8 cellular contexts compared by ENCODE assay signal in genomic region chr18:48934708-48935432, GRCh38. TPM values are rescaled to one million over a fixed set of nuclear protein-coding genes. Genes with fewer than 3 reads are reported as not detected.
A peak's percentile ranks its signal among the peaks of the same experiment; 100 is the strongest.
DNase-seq lines count a peak whose midpoint lies in the region; ATAC-seq and TF ChIP-seq lines count a peak whose summit lies in the region.

No MANE protein-coding gene starts in this region.

- H3K36me3 Mint-ChIP-seq in activated T-helper 1 cell treated with anti-CD3 and anti-CD28 coated beads, Interleukin-12 subunit alpha, Interleukin-12 subunit beta, Interleukin-2, Interleukin-4 antibody, amounts not matched to agents 30 ng/mL and 10 ng/mL and 1 ng/mL, durations not matched to agents 14 hours and 24 hours and 36 hours (ENCODE audit: low read depth) = peaks cover 19% of the 10 kb centered on the region

- H3K9me3 ChIP-seq in tibial nerve = no peaks in the 10 kb centered on the region

- peak overlapping the region; percentile 75 for H3K27ac Mint-ChIP-seq in activated T-helper 1 cell treated with anti-CD3 and anti-CD28 coated beads, Interleukin-12 subunit alpha, Interleukin-12 subunit beta, Interleukin-2, Interleukin-4 antibody, amounts not matched to agents 30 ng/mL and 10 ng/mL and 1 ng/mL, durations not matched to agents 14 hours and 24 hours and 36 hours

- no peaks in the 10 kb centered on the region for H3K9me3 Mint-ChIP-seq in activated T-helper 1 cell treated with anti-CD3 and anti-CD28 coated beads, Interleukin-12 subunit alpha, Interleukin-12 subunit beta, Interleukin-2, Interleukin-4 antibody, amounts not matched to agents 30 ng/mL and 10 ng/mL and 1 ng/mL, durations not matched to agents 14 hours and 24 hours and 36 hours

- TF ChIP-seq POLR2A in GM19193 (IDR thresholded peaks at IDR 0.05; ENCODE audit: extremely low read depth, insufficient read depth, insufficient read length) (peak; percentile 26), tibial nerve (IDR thresholded peaks at IDR 0.05) (no peak)

- no peaks in the 10 kb centered on the region for H3K36me3 ChIP-seq in tibial nerve

- H3K27me3 Mint-ChIP-seq in activated T-helper 1 cell treated with anti-CD3 and anti-CD28 coated beads, Interleukin-12 subunit alpha, Interleukin-12 subunit beta, Interleukin-2, Interleukin-4 antibody, amounts not matched to agents 30 ng/mL and 10 ng/mL and 1 ng/mL, durations not matched to agents 14 hours and 24 hours and 36 hours (ENCODE audit: insufficient read depth) = no peaks in the 10 kb centered on the region

- H3K27me3 ChIP-seq in tibial nerve = no peaks in the 10 kb centered on the region

- H3K27ac ChIP-seq in tibial nerve = peak overlapping the region; percentile 37 to 84 (median 71)

- TF ChIP-seq CTCF in tibial nerve (IDR thresholded peaks at IDR 0.05) = no peak

- DNase-seq in AML-193 (lab: John Stamatoyannopoulos, UW) (peak; percentile 69 to 84), kidney tubule cell (ENCODE audit: low spot score) (peak; percentile 57), tibial nerve (ENCODE audit: low spot score in 2 of 2) (peak in 1 of 2 donors; percentile 13), NK-92 (lab: John Stamatoyannopoulos, UW; ENCODE audit: unreplicated experiment) (no peak), NCI-H187 treated with DMSO at 0.1 percent for 48 hours (lab: John Stamatoyannopoulos, UW) (no peak)
- no peak for DNase-seq in activated T-helper 1 cell treated with anti-CD3 and anti-CD28 coated beads, Interleukin-12 subunit alpha, Interleukin-12 subunit beta, Interleukin-2, Interleukin-4 antibody, amounts not matched to agents 30 ng/mL and 10 ng/mL and 1 ng/mL, durations not matched to agents 14 hours and 24 hours and 36 hours (ENCODE audit: low spot score)

- H3K4me1 ChIP-seq in tibial nerve = peaks cover 2 to 98% (median 79%) of the 10 kb centered on the region in 4 donors

- H3K4me3 ChIP-seq in tibial nerve = peak overlapping the region in 1 of 4 donors; percentile 13

- TF ChIP-seq EP300 in tibial nerve (IDR thresholded peaks at IDR 0.05) = no peak

- WGBS in tibial nerve, 2 donors = 41 to 50% methylated on average over 14 of the region's 14 CpGs

- intact Hi-C loops in activated T-helper 1 cell treated with anti-CD3 and anti-CD28 coated beads, Interleukin-12 subunit alpha, Interleukin-12 subunit beta, Interleukin-2, Interleukin-4 antibody, amounts not matched to agents 30 ng/mL and 10 ng/mL and 1 ng/mL, durations not matched to agents 14 hours and 24 hours and 36 hours (cut with micrococcal nuclease) = loop anchor here (1.0 to 5.0 kb wide), 3 partner anchors 9 to 227 kb away; no protein-coding TSS in a partner anchor

- peak; percentile 48 for ATAC-seq in HG03460 (IDR thresholded peaks at IDR 0.05; ENCODE audit: unreplicated experiment)

- H3K4me1 Mint-ChIP-seq in activated T-helper 1 cell treated with anti-CD3 and anti-CD28 coated beads, Interleukin-12 subunit alpha, Interleukin-12 subunit beta, Interleukin-2, Interleukin-4 antibody, amounts not matched to agents 30 ng/mL and 10 ng/mL and 1 ng/mL, durations not matched to agents 14 hours and 24 hours and 36 hours (ENCODE audit: low read depth) = peaks cover 82% of the 10 kb centered on the region

- H3K4me3 Mint-ChIP-seq in activated T-helper 1 cell treated with anti-CD3 and anti-CD28 coated beads, Interleukin-12 subunit alpha, Interleukin-12 subunit beta, Interleukin-2, Interleukin-4 antibody, amounts not matched to agents 30 ng/mL and 10 ng/mL and 1 ng/mL, durations not matched to agents 14 hours and 24 hours and 36 hours = peak overlapping the region; percentile 48

RNA-seq across cellular contexts. Expression of gene SMAD7, which starts 15.9 kb away (rescaled TPM):
- 26.7 and 26.8 TPM in 2 replicates for total RNA-seq in activated T-helper 1 cell treated with anti-CD3 and anti-CD28 coated beads, Interleukin-12 subunit alpha, Interleukin-12 subunit beta, Interleukin-2, Interleukin-4 antibody, amounts not matched to agents 30 ng/mL and 10 ng/mL and 1 ng/mL, durations not matched to agents 14 hours and 24 hours and 36 hours
- 10 to 100 TPM; 34.3 to 56.8 (median 35.6) TPM for total RNA-seq in tibial nerve

Comparison
In these comparisons a context has a peak if more than half of its experiments do, and no peak if none do; other contexts are left out.
1. DNase-seq: peak in AML-193 (2 of 2) and kidney tubule cell (single experiment); none in activated T-helper 1 cell treated with anti-CD3 and anti-CD28 coated beads, Interleukin-12 subunit alpha, Interleukin-12 subunit beta, Interleukin-2, Interleukin-4 antibody, amounts not matched to agents 30 ng/mL and 10 ng/mL and 1 ng/mL, durations not matched to agents 14 hours and 24 hours and 36 hours (single experiment), NK-92 (single experiment) and NCI-H187 treated with DMSO at 0.1 percent for 48 hours (single experiment).